ENCODE assay signal across 1 cellular context in genomic region chr17:49005140-49005539, GRCh38.
TF ChIP-seq lines count a peak whose summit lies in the region.

No MANE protein-coding gene starts in this region.

TF ChIP-seq in WTC11, 78 proteins besides CTCF, POLR2A, EP300 and RAD21 (continued from another document):
- TF ChIP-seq IRF1 (CRISPR knock-in tag; IDR thresholded peaks at IDR 0.05) = no peak
- TF ChIP-seq ESRRA (CRISPR knock-in tag; IDR thresholded peaks at IDR 0.05; ENCODE audit: borderline replicate concordance) = no peak
- no peak for TF ChIP-seq CBFB (CRISPR knock-in tag; IDR thresholded peaks at IDR 0.05; ENCODE audit: low read depth)
